In the genomic region with DNA sequence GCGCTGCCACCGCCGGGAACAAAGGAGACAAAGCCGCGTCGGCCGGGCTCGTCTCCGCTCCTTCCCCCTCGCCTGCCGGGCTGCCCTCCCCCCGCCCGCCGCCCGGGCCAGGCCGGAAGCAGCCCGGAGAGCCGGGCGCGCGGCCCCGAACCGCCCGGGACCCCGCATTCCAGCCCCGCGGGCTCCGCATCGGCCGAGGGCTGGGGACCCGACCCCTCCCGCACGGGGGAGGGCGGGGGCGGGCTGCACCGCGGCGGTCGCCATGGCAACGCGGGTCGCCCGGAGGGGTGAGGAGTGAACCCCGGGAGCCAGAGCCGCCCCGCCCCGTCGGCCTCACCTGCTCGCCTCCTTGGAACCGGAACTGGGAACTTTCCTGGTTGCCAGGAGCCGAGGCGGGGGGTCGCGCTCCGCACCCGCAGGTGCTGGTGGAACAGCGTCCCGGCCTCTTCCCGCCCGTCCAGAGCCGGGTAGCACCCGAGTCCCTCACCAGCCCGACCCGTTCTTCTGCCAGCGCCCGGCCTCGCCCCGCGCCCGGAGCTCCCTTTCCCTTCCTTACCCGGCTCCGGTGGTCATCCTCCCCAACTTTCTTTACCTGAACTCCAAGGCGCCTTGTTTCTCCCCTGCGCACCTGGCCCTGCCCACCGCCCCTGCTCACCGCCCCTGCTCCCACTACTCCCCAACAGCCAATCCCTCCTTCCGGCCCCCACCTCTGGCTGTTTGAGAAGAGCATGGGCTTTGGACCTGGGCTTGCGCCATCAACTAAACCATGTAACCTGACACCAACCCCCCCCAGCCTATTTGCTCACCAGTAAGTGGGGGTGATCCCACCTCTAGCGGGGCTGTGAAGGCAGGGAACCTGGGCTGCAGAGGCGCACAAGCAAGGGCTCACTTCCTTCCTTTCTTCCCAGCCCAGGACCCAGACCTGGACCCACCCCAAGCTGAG, we compare ENCODE assay signal across 1 cellular context.
A peak's percentile ranks its signal among the peaks of the same experiment; 100 is the strongest.
TF ChIP-seq lines count a peak whose summit lies in the region.

A gene with protein sequence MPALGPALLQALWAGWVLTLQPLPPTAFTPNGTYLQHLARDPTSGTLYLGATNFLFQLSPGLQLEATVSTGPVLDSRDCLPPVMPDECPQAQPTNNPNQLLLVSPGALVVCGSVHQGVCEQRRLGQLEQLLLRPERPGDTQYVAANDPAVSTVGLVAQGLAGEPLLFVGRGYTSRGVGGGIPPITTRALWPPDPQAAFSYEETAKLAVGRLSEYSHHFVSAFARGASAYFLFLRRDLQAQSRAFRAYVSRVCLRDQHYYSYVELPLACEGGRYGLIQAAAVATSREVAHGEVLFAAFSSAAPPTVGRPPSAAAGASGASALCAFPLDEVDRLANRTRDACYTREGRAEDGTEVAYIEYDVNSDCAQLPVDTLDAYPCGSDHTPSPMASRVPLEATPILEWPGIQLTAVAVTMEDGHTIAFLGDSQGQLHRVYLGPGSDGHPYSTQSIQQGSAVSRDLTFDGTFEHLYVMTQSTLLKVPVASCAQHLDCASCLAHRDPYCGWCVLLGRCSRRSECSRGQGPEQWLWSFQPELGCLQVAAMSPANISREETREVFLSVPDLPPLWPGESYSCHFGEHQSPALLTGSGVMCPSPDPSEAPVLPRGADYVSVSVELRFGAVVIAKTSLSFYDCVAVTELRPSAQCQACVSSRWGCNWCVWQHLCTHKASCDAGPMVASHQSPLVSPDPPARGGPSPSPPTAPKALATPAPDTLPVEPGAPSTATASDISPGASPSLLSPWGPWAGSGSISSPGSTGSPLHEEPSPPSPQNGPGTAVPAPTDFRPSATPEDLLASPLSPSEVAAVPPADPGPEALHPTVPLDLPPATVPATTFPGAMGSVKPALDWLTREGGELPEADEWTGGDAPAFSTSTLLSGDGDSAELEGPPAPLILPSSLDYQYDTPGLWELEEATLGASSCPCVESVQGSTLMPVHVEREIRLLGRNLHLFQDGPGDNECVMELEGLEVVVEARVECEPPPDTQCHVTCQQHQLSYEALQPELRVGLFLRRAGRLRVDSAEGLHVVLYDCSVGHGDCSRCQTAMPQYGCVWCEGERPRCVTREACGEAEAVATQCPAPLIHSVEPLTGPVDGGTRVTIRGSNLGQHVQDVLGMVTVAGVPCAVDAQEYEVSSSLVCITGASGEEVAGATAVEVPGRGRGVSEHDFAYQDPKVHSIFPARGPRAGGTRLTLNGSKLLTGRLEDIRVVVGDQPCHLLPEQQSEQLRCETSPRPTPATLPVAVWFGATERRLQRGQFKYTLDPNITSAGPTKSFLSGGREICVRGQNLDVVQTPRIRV (N-terminal part only) (minus strand): TSS at position 671 of the 943 bp plus-strand sequence. CDS start 5,475 bp downstream, outside the sequence.

TF ChIP-seq in HepG2, 621 proteins besides CTCF, POLR2A, EP300 and RAD21 (continued from another document and continues in another):
- no peak for TF ChIP-seq ZNF567 (CRISPR knock-in tag; IDR thresholded peaks at IDR 0.05; ENCODE audit: borderline replicate concordance)
- peak; percentile 52; the same call in 1 of the 2 replicates for TF ChIP-seq BCL6 (CRISPR knock-in tag; IDR thresholded peaks at IDR 0.05)
- peak; percentile 96 for TF ChIP-seq ZC3H13 (CRISPR knock-in tag; IDR thresholded peaks at IDR 0.05)
- TF ChIP-seq AGO2 (optimal IDR thresholded peaks at IDR 0.05; ENCODE audit: low read depth, low read length), result peak; percentile 95
- TF ChIP-seq, protein P1, sequence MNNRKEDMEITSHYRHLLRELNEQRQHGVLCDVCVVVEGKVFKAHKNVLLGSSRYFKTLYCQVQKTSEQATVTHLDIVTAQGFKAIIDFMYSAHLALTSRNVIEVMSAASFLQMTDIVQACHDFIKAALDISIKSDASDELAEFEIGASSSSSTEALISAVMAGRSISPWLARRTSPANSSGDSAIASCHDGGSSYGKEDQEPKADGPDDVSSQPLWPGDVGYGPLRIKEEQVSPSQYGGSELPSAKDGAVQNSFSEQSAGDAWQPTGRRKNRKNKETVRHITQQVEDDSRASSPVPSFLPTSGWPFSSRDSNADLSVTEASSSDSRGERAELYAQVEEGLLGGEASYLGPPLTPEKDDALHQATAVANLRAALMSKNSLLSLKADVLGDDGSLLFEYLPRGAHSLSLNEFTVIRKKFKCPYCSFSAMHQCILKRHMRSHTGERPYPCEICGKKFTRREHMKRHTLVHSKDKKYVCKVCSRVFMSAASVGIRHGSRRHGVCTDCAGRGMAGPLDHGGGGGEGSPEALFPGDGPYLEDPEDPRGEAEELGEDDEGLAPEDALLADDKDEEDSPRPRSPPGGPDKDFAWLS (CRISPR knock-in tag; IDR thresholded peaks at IDR 0.05; ENCODE audit: borderline replicate concordance), result peak; percentile 96
- 0 out of 2 replicates have a peak, but pooled peaks have one; percentile 81 for TF ChIP-seq ZNF841 (CRISPR knock-in tag; IDR thresholded peaks at IDR 0.05; ENCODE audit: borderline replicate concordance)
- no peak for TF ChIP-seq ZSCAN20 (CRISPR knock-in tag; IDR thresholded peaks at IDR 0.05; ENCODE audit: borderline replicate concordance)
- TF ChIP-seq ZNF547 (CRISPR knock-in tag; IDR thresholded peaks at IDR 0.05), result 0 out of 2 replicates have a peak, but pooled peaks have one; percentile 58
- TF ChIP-seq, protein P2, sequence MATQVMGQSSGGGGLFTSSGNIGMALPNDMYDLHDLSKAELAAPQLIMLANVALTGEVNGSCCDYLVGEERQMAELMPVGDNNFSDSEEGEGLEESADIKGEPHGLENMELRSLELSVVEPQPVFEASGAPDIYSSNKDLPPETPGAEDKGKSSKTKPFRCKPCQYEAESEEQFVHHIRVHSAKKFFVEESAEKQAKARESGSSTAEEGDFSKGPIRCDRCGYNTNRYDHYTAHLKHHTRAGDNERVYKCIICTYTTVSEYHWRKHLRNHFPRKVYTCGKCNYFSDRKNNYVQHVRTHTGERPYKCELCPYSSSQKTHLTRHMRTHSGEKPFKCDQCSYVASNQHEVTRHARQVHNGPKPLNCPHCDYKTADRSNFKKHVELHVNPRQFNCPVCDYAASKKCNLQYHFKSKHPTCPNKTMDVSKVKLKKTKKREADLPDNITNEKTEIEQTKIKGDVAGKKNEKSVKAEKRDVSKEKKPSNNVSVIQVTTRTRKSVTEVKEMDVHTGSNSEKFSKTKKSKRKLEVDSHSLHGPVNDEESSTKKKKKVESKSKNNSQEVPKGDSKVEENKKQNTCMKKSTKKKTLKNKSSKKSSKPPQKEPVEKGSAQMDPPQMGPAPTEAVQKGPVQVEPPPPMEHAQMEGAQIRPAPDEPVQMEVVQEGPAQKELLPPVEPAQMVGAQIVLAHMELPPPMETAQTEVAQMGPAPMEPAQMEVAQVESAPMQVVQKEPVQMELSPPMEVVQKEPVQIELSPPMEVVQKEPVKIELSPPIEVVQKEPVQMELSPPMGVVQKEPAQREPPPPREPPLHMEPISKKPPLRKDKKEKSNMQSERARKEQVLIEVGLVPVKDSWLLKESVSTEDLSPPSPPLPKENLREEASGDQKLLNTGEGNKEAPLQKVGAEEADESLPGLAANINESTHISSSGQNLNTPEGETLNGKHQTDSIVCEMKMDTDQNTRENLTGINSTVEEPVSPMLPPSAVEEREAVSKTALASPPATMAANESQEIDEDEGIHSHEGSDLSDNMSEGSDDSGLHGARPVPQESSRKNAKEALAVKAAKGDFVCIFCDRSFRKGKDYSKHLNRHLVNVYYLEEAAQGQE (IDR thresholded peaks at IDR 0.05; ENCODE audit: borderline replicate concordance in 1 of 2, low read depth in 1 of 2, low read length in 2 of 2), result peak in 1 of 2 experiments; percentile 57; a peak in 2 of 4 replicates
- TF ChIP-seq, protein P3, sequence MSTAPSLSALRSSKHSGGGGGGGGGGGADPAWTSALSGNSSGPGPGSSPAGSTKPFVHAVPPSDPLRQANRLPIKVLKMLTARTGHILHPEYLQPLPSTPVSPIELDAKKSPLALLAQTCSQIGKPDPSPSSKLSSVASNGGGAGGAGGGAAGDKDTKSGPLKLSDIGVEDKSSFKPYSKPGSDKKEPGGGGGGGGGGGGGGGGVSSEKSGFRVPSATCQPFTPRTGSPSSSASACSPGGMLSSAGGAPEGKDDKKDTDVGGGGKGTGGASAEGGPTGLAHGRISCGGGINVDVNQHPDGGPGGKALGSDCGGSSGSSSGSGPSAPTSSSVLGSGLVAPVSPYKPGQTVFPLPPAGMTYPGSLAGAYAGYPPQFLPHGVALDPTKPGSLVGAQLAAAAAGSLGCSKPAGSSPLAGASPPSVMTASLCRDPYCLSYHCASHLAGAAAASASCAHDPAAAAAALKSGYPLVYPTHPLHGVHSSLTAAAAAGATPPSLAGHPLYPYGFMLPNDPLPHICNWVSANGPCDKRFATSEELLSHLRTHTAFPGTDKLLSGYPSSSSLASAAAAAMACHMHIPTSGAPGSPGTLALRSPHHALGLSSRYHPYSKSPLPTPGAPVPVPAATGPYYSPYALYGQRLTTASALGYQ (CRISPR knock-in tag; IDR thresholded peaks at IDR 0.05), result peak; percentile 97
- TF ChIP-seq, protein P4, sequence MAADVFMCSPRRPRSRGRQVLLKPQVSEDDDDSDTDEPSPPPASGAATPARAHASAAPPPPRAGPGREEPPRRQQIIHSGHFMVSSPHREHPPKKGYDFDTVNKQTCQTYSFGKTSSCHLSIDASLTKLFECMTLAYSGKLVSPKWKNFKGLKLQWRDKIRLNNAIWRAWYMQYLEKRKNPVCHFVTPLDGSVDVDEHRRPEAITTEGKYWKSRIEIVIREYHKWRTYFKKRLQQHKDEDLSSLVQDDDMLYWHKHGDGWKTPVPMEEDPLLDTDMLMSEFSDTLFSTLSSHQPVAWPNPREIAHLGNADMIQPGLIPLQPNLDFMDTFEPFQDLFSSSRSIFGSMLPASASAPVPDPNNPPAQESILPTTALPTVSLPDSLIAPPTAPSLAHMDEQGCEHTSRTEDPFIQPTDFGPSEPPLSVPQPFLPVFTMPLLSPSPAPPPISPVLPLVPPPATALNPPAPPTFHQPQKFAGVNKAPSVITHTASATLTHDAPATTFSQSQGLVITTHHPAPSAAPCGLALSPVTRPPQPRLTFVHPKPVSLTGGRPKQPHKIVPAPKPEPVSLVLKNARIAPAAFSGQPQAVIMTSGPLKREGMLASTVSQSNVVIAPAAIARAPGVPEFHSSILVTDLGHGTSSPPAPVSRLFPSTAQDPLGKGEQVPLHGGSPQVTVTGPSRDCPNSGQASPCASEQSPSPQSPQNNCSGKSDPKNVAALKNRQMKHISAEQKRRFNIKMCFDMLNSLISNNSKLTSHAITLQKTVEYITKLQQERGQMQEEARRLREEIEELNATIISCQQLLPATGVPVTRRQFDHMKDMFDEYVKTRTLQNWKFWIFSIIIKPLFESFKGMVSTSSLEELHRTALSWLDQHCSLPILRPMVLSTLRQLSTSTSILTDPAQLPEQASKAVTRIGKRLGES (CRISPR knock-in tag; IDR thresholded peaks at IDR 0.05; ENCODE audit: borderline replicate concordance), result no peak
- TF ChIP-seq, protein P5, sequence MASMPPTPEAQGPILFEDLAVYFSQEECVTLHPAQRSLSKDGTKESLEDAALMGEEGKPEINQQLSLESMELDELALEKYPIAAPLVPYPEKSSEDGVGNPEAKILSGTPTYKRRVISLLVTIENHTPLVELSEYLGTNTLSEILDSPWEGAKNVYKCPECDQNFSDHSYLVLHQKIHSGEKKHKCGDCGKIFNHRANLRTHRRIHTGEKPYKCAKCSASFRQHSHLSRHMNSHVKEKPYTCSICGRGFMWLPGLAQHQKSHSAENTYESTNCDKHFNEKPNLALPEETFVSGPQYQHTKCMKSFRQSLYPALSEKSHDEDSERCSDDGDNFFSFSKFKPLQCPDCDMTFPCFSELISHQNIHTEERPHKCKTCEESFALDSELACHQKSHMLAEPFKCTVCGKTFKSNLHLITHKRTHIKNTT (CRISPR knock-in tag; IDR thresholded peaks at IDR 0.05), result no peak
- peak; percentile 66 for TF ChIP-seq ZNF121 (CRISPR knock-in tag; IDR thresholded peaks at IDR 0.05)
- TF ChIP-seq ASH2L (IDR thresholded peaks at IDR 0.05; ENCODE audit: insufficient read length, low read depth, low read length), result peak; percentile 52
- 0 out of 2 replicates have a peak, but pooled peaks have one; percentile 90 for TF ChIP-seq ZNF333 (CRISPR knock-in tag; IDR thresholded peaks at IDR 0.05; ENCODE audit: borderline replicate concordance)
- TF ChIP-seq, protein P6, sequence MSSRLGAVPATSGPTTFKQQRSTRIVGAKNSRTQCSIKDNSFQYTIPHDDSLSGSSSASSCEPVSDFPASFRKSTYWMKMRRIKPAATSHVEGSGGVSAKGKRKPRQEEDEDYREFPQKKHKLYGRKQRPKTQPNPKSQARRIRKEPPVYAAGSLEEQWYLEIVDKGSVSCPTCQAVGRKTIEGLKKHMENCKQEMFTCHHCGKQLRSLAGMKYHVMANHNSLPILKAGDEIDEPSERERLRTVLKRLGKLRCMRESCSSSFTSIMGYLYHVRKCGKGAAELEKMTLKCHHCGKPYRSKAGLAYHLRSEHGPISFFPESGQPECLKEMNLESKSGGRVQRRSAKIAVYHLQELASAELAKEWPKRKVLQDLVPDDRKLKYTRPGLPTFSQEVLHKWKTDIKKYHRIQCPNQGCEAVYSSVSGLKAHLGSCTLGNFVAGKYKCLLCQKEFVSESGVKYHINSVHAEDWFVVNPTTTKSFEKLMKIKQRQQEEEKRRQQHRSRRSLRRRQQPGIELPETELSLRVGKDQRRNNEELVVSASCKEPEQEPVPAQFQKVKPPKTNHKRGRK (CRISPR knock-in tag; IDR thresholded peaks at IDR 0.05), result no peak
- peak; percentile 19; the same call in 1 of the 2 replicates for TF ChIP-seq AKAP8 (CRISPR knock-in tag; IDR thresholded peaks at IDR 0.05)
- peak; percentile 86; the same call in 1 of the 2 replicates for TF ChIP-seq RFXAP (CRISPR knock-in tag; IDR thresholded peaks at IDR 0.05; ENCODE audit: borderline replicate concordance)
- TF ChIP-seq ZSCAN22 (CRISPR knock-in tag; IDR thresholded peaks at IDR 0.05), result 0 out of 2 replicates have a peak, but pooled peaks have one; percentile 47
- TF ChIP-seq, protein P7, sequence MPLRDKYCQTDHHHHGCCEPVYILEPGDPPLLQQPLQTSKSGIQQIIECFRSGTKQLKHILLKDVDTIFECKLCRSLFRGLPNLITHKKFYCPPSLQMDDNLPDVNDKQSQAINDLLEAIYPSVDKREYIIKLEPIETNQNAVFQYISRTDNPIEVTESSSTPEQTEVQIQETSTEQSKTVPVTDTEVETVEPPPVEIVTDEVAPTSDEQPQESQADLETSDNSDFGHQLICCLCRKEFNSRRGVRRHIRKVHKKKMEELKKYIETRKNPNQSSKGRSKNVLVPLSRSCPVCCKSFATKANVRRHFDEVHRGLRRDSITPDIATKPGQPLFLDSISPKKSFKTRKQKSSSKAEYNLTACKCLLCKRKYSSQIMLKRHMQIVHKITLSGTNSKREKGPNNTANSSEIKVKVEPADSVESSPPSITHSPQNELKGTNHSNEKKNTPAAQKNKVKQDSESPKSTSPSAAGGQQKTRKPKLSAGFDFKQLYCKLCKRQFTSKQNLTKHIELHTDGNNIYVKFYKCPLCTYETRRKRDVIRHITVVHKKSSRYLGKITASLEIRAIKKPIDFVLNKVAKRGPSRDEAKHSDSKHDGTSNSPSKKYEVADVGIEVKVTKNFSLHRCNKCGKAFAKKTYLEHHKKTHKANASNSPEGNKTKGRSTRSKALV (CRISPR knock-in tag; IDR thresholded peaks at IDR 0.05), result 0 out of 2 replicates have a peak, but pooled peaks have one; percentile 64
- peak; percentile 94 for TF ChIP-seq SALL1 (CRISPR knock-in tag; IDR thresholded peaks at IDR 0.05)
- no peak for TF ChIP-seq LCORL (IDR thresholded peaks at IDR 0.05)
- TF ChIP-seq LCORL (CRISPR knock-in tag; IDR thresholded peaks at IDR 0.05), result peak; percentile 98
- TF ChIP-seq, protein P8, sequence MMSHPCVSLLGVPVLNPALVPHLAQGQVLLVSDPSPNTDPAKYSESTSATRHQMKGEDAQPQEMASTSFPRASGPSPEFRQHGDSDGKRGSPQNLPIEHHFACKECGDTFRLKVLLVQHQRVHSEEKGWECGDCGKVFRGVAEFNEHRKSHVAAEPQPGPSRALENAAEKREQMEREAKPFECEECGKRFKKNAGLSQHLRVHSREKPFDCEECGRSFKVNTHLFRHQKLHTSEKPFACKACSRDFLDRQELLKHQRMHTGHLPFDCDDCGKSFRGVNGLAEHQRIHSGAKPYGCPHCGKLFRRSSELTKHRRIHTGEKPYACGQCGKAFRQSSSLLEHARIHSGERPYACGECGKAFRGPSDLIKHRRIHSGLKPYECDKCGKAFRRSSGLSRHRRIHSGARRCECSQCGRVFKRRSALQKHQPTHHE (CRISPR knock-in tag; IDR thresholded peaks at IDR 0.05; ENCODE audit: borderline replicate concordance), result peak; percentile 91; the same call in 1 of the 2 replicates
- TF ChIP-seq MIER3 (CRISPR knock-in tag; IDR thresholded peaks at IDR 0.05; ENCODE audit: borderline replicate concordance), result peak; percentile 92; the same call in 1 of the 2 replicates
- peak; percentile 96 for TF ChIP-seq HDAC1 (CRISPR knock-in tag; IDR thresholded peaks at IDR 0.05)
